Comparison of ENCODE assay signal across 1 cellular context in genomic region chr11:131880279-131880678, GRCh38.
TF ChIP-seq lines count a peak whose summit lies in the region.

No MANE protein-coding gene starts in this region.

TF ChIP-seq in GM23338, 12 proteins besides CTCF, POLR2A, EP300 and RAD21 (continued from another document):
- TF ChIP-seq, protein P1, sequence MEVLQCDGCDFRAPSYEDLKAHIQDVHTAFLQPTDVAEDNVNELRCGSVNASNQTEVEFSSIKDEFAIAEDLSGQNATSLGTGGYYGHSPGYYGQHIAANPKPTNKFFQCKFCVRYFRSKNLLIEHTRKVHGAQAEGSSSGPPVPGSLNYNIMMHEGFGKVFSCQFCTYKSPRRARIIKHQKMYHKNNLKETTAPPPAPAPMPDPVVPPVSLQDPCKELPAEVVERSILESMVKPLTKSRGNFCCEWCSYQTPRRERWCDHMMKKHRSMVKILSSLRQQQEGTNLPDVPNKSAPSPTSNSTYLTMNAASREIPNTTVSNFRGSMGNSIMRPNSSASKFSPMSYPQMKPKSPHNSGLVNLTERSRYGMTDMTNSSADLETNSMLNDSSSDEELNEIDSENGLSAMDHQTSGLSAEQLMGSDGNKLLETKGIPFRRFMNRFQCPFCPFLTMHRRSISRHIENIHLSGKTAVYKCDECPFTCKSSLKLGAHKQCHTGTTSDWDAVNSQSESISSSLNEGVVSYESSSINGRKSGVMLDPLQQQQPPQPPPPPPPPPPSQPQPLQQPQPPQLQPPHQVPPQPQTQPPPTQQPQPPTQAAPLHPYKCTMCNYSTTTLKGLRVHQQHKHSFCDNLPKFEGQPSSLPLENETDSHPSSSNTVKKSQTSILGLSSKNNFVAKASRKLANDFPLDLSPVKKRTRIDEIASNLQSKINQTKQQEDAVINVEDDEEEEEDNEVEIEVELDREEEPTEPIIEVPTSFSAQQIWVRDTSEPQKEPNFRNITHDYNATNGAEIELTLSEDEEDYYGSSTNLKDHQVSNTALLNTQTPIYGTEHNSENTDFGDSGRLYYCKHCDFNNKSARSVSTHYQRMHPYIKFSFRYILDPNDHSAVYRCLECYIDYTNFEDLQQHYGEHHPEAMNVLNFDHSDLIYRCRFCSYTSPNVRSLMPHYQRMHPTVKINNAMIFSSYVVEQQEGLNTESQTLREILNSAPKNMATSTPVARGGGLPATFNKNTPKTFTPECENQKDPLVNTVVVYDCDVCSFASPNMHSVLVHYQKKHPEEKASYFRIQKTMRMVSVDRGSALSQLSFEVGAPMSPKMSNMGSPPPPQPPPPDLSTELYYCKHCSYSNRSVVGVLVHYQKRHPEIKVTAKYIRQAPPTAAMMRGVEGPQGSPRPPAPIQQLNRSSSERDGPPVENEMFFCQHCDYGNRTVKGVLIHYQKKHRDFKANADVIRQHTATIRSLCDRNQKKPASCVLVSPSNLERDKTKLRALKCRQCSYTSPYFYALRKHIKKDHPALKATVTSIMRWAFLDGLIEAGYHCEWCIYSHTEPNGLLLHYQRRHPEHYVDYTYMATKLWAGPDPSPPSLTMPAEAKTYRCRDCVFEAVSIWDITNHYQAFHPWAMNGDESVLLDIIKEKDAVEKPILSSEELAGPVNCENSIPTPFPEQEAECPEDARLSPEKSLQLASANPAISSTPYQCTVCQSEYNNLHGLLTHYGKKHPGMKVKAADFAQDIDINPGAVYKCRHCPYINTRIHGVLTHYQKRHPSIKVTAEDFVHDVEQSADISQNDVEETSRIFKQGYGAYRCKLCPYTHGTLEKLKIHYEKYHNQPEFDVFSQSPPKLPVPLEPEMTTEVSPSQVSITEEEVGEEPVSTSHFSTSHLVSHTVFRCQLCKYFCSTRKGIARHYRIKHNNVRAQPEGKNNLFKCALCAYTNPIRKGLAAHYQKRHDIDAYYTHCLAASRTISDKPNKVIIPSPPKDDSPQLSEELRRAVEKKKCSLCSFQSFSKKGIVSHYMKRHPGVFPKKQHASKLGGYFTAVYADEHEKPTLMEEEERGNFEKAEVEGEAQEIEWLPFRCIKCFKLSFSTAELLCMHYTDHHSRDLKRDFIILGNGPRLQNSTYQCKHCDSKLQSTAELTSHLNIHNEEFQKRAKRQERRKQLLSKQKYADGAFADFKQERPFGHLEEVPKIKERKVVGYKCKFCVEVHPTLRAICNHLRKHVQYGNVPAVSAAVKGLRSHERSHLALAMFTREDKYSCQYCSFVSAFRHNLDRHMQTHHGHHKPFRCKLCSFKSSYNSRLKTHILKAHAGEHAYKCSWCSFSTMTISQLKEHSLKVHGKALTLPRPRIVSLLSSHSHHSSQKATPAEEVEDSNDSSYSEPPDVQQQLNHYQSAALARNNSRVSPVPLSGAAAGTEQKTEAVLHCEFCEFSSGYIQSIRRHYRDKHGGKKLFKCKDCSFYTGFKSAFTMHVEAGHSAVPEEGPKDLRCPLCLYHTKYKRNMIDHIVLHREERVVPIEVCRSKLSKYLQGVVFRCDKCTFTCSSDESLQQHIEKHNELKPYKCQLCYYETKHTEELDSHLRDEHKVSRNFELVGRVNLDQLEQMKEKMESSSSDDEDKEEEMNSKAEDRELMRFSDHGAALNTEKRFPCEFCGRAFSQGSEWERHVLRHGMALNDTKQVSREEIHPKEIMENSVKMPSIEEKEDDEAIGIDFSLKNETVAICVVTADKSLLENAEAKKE (CRISPR knock-in tag; IDR thresholded peaks at IDR 0.05) = no peak
- TF ChIP-seq ZNF331 (CRISPR knock-in tag; IDR thresholded peaks at IDR 0.05; ENCODE audit: low read depth) = no peak
- no peak for TF ChIP-seq EZH2phosphoT487 (IDR thresholded peaks at IDR 0.05; ENCODE audit: unreplicated experiment)
- no peak for TF ChIP-seq EZH2 (IDR thresholded peaks at IDR 0.05; ENCODE audit: low read depth, unreplicated experiment)
- TF ChIP-seq NANOG (IDR thresholded peaks at IDR 0.05; ENCODE audit: borderline replicate concordance) = no peak
- TF ChIP-seq REST (IDR thresholded peaks at IDR 0.05; ENCODE audit: unreplicated experiment) = no peak
- TF ChIP-seq, protein P2, sequence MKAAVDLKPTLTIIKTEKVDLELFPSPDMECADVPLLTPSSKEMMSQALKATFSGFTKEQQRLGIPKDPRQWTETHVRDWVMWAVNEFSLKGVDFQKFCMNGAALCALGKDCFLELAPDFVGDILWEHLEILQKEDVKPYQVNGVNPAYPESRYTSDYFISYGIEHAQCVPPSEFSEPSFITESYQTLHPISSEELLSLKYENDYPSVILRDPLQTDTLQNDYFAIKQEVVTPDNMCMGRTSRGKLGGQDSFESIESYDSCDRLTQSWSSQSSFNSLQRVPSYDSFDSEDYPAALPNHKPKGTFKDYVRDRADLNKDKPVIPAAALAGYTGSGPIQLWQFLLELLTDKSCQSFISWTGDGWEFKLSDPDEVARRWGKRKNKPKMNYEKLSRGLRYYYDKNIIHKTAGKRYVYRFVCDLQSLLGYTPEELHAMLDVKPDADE (IDR thresholded peaks at IDR 0.05) = no peak
- no peak for TF ChIP-seq CREB1 (CRISPR knock-in tag; IDR thresholded peaks at IDR 0.05; ENCODE audit: low read depth)
